1 cellular context compared by ENCODE assay signal in genomic region chr1:227791425-227792090, GRCh38.
TF ChIP-seq lines count a peak whose summit lies in the region.

No MANE protein-coding gene starts in this region.

TF ChIP-seq in K562, 482 proteins besides CTCF, POLR2A, EP300 and RAD21 (continued from another document and continues in another):
- TF ChIP-seq E4F1 (CRISPR knock-in tag; IDR thresholded peaks at IDR 0.05; ENCODE audit: borderline replicate concordance), result no peak
- TF ChIP-seq, protein P1, sequence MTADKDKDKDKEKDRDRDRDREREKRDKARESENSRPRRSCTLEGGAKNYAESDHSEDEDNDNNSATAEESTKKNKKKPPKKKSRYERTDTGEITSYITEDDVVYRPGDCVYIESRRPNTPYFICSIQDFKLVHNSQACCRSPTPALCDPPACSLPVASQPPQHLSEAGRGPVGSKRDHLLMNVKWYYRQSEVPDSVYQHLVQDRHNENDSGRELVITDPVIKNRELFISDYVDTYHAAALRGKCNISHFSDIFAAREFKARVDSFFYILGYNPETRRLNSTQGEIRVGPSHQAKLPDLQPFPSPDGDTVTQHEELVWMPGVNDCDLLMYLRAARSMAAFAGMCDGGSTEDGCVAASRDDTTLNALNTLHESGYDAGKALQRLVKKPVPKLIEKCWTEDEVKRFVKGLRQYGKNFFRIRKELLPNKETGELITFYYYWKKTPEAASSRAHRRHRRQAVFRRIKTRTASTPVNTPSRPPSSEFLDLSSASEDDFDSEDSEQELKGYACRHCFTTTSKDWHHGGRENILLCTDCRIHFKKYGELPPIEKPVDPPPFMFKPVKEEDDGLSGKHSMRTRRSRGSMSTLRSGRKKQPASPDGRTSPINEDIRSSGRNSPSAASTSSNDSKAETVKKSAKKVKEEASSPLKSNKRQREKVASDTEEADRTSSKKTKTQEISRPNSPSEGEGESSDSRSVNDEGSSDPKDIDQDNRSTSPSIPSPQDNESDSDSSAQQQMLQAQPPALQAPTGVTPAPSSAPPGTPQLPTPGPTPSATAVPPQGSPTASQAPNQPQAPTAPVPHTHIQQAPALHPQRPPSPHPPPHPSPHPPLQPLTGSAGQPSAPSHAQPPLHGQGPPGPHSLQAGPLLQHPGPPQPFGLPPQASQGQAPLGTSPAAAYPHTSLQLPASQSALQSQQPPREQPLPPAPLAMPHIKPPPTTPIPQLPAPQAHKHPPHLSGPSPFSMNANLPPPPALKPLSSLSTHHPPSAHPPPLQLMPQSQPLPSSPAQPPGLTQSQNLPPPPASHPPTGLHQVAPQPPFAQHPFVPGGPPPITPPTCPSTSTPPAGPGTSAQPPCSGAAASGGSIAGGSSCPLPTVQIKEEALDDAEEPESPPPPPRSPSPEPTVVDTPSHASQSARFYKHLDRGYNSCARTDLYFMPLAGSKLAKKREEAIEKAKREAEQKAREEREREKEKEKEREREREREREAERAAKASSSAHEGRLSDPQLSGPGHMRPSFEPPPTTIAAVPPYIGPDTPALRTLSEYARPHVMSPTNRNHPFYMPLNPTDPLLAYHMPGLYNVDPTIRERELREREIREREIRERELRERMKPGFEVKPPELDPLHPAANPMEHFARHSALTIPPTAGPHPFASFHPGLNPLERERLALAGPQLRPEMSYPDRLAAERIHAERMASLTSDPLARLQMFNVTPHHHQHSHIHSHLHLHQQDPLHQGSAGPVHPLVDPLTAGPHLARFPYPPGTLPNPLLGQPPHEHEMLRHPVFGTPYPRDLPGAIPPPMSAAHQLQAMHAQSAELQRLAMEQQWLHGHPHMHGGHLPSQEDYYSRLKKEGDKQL (CRISPR knock-in tag; IDR thresholded peaks at IDR 0.05; ENCODE audit: borderline replicate concordance), result no peak
- TF ChIP-seq ELF4 (CRISPR knock-in tag; IDR thresholded peaks at IDR 0.05), result no peak
- TF ChIP-seq, protein P2, sequence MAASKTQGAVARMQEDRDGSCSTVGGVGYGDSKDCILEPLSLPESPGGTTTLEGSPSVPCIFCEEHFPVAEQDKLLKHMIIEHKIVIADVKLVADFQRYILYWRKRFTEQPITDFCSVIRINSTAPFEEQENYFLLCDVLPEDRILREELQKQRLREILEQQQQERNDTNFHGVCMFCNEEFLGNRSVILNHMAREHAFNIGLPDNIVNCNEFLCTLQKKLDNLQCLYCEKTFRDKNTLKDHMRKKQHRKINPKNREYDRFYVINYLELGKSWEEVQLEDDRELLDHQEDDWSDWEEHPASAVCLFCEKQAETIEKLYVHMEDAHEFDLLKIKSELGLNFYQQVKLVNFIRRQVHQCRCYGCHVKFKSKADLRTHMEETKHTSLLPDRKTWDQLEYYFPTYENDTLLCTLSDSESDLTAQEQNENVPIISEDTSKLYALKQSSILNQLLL (CRISPR knock-in tag; IDR thresholded peaks at IDR 0.05; ENCODE audit: borderline replicate concordance), result no peak
- no peak for TF ChIP-seq ETV5 (CRISPR knock-in tag; IDR thresholded peaks at IDR 0.05; ENCODE audit: low read depth)
- TF ChIP-seq NCOR1 (IDR thresholded peaks at IDR 0.05), result no peak
- TF ChIP-seq HNRNPK (IDR thresholded peaks at IDR 0.05; ENCODE audit: low read depth, low read length, poor library complexity, severe bottlenecking), result no peak
- no peak for TF ChIP-seq NFE2L1 (tag; IDR thresholded peaks at IDR 0.05; ENCODE audit: borderline replicate concordance, low read depth)
- TF ChIP-seq ILK (tag; IDR thresholded peaks at IDR 0.05; ENCODE audit: borderline replicate concordance, low read depth), result no peak
- peak; percentile 76; the same call in 1 of the 2 replicates for TF ChIP-seq OTX1 (CRISPR knock-in tag; IDR thresholded peaks at IDR 0.05)
- TF ChIP-seq U2AF2 (optimal IDR thresholded peaks at IDR 0.05; ENCODE audit: low read depth, low read length), result no peak
- no peak for TF ChIP-seq NR2C2 (CRISPR knock-in tag; IDR thresholded peaks at IDR 0.05)
- TF ChIP-seq NR2C2 (tag; IDR thresholded peaks at IDR 0.05), result no peak
- no peak for TF ChIP-seq NCOA2 (IDR thresholded peaks at IDR 0.05; ENCODE audit: partially characterized antibody in 2 of 2)
- no peak for TF ChIP-seq HEY1 (CRISPR knock-in tag; IDR thresholded peaks at IDR 0.05; ENCODE audit: borderline replicate concordance)
- no peak for TF ChIP-seq RHOXF2B (CRISPR knock-in tag; conservative IDR thresholded peaks at IDR 0.05)
- no peak for TF ChIP-seq TCF3 (CRISPR knock-in tag; IDR thresholded peaks at IDR 0.05)
- no peak for TF ChIP-seq TAL1 (IDR thresholded peaks at IDR 0.05)
- no peak for TF ChIP-seq KDM4B (IDR thresholded peaks at IDR 0.05; ENCODE audit: borderline replicate concordance in 2 of 2, low read depth in 1 of 2)
- no peak for TF ChIP-seq ZBTB11 (CRISPR knock-in tag; IDR thresholded peaks at IDR 0.05)
- no peak for TF ChIP-seq KAT8 (IDR thresholded peaks at IDR 0.05; ENCODE audit: low read depth)
- no peak for TF ChIP-seq CREB3 (tag; conservative IDR thresholded peaks at IDR 0.05; ENCODE audit: low read depth)
- no peak for TF ChIP-seq NFIX (CRISPR knock-in tag; IDR thresholded peaks at IDR 0.05; ENCODE audit: low read depth)
- TF ChIP-seq FOXM1 (IDR thresholded peaks at IDR 0.05; ENCODE audit: low read depth), result no peak
- TF ChIP-seq FOXM1 (CRISPR knock-in tag; IDR thresholded peaks at IDR 0.05; ENCODE audit: low read depth), result no peak
- TF ChIP-seq SRSF7 (optimal IDR thresholded peaks at IDR 0.05; ENCODE audit: low read depth, low read length), result no peak
- TF ChIP-seq, protein P3, sequence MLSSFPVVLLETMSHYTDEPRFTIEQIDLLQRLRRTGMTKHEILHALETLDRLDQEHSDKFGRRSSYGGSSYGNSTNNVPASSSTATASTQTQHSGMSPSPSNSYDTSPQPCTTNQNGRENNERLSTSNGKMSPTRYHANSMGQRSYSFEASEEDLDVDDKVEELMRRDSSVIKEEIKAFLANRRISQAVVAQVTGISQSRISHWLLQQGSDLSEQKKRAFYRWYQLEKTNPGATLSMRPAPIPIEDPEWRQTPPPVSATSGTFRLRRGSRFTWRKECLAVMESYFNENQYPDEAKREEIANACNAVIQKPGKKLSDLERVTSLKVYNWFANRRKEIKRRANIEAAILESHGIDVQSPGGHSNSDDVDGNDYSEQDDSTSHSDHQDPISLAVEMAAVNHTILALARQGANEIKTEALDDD (IDR thresholded peaks at IDR 0.05), result no peak
- no peak for TF ChIP-seq KLF6 (CRISPR knock-in tag; IDR thresholded peaks at IDR 0.05; ENCODE audit: borderline replicate concordance)
- TF ChIP-seq MAFK (IDR thresholded peaks at IDR 0.05; ENCODE audit: low read length), result peak; percentile 54
- no peak for TF ChIP-seq ZBTB9 (CRISPR knock-in tag; IDR thresholded peaks at IDR 0.05)
- TF ChIP-seq C11orf30 (IDR thresholded peaks at IDR 0.05; ENCODE audit: low read depth), result peak; percentile 84
- no peak for TF ChIP-seq ZNF764 (CRISPR knock-in tag; IDR thresholded peaks at IDR 0.05; ENCODE audit: low read depth)
- TF ChIP-seq ZNF316 (IDR thresholded peaks at IDR 0.05), result peak; percentile 89
- no peak for TF ChIP-seq NBN (IDR thresholded peaks at IDR 0.05; ENCODE audit: low read depth)
- no peak for TF ChIP-seq THRAP3 (IDR thresholded peaks at IDR 0.05; ENCODE audit: borderline replicate concordance)
- peak; percentile 46; the same call in 1 of the 2 replicates for TF ChIP-seq ESRRA (IDR thresholded peaks at IDR 0.05; ENCODE audit: borderline replicate concordance, low read depth)
- no peak for TF ChIP-seq ZNF717 (CRISPR knock-in tag; IDR thresholded peaks at IDR 0.05)
- TF ChIP-seq NR2C1 (IDR thresholded peaks at IDR 0.05), result peak; percentile 46; the same call in 1 of the 2 replicates
- TF ChIP-seq NR2C1 (tag; IDR thresholded peaks at IDR 0.05), result 0 out of 2 replicates have a peak, but pooled peaks have one; percentile 38
- TF ChIP-seq, protein P4, sequence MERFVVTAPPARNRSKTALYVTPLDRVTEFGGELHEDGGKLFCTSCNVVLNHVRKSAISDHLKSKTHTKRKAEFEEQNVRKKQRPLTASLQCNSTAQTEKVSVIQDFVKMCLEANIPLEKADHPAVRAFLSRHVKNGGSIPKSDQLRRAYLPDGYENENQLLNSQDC (CRISPR knock-in tag; IDR thresholded peaks at IDR 0.05), result no peak
- 0 out of 2 replicates have a peak, but pooled peaks have one; percentile 33 for TF ChIP-seq THRB (CRISPR knock-in tag; conservative IDR thresholded peaks at IDR 0.05)
- TF ChIP-seq SFPQ (IDR thresholded peaks at IDR 0.05; ENCODE audit: low read depth, low read length), result no peak
- TF ChIP-seq CSDE1 (IDR thresholded peaks at IDR 0.05), result no peak
- TF ChIP-seq MEF2A (IDR thresholded peaks at IDR 0.05; ENCODE audit: control insufficient read depth, low read depth, low read length), result no peak
- TF ChIP-seq ZKSCAN8 (CRISPR knock-in tag; IDR thresholded peaks at IDR 0.05), result no peak
- TF ChIP-seq DACH1 (IDR thresholded peaks at IDR 0.05; ENCODE audit: partially characterized antibody), result no peak
